20 cellular contexts compared by ENCODE assay signal in the genomic region with DNA sequence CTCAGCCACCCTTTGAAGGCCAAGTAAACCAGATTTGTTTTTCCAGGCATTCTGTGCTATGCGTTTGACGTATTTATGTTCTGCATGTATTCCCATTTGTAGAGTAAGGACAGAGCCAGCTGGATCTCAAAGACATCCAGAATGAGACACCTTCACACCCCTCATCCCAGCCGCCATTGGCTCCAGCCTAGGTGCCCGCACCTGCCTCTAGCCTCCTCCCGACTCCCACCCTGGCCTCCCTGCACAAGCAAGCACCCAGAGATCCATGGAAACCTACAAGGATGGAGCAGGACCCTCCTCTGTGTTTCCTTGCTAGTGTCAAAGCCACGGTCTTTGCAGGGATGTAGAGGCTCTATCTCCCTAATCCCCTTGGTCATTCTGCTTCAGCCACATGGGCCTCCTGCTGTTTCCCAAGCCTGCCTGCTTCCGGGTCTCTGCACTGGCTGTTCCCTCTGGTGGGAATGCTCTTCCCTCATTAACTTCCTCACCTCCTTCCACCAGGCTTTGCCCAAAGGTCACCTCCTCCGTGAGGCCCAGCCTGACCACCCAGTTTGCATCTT. TPM values are rescaled to one million over a fixed set of nuclear protein-coding genes. Genes with fewer than 3 reads are reported as not detected.
DNase-seq lines count a peak whose midpoint lies in the region; ATAC-seq and TF ChIP-seq lines count a peak whose summit lies in the region.
"Had no signal": no experiment of that assay in that cellular context is flagged by ENCODE, and none has a peak within 500 bp of the region (broad histone marks: within the 10 kb centered on the region; RNA-seq: fewer than 3 reads in every experiment).

No MANE protein-coding gene starts in this region.

- H3K4me1 Mint-ChIP-seq in MCF 10A (ENCODE audit: insufficient read depth, unreplicated experiment): peaks cover 34% of the 10 kb centered on the region
- H3K4me1 Mint-ChIP-seq: CD14-positive monocyte had no signal

- TF ChIP-seq EP300 in tibial nerve (IDR thresholded peaks at IDR 0.05): no peak

- H3K27ac Mint-ChIP-seq in MCF 10A (ENCODE audit: low read depth, unreplicated experiment): peak overlapping the region; percentile 95
- H3K27ac Mint-ChIP-seq: CD14-positive monocyte had no signal

- no peak for TF ChIP-seq CTCF in MCF 10A (IDR thresholded peaks at IDR 0.05; ENCODE audit: unreplicated experiment)
- no peak for TF ChIP-seq CTCF in mammary epithelial cell (conservative IDR thresholded peaks at IDR 0.05 in 1 of 2, IDR thresholded peaks at IDR 0.05 in 1 of 2; ENCODE audit: extremely low read depth in 1 of 2, insufficient read depth in 1 of 2, low read depth in 1 of 2, low read length in 2 of 2)
- TF ChIP-seq CTCF in psoas muscle (IDR thresholded peaks at IDR 0.05): no peak
- no peak for TF ChIP-seq CTCF in tibial nerve (IDR thresholded peaks at IDR 0.05)

- POLR2A ChIA-PET in MCF 10A (lab: Yijun Ruan, JAX): interaction anchor here (1.0 to 2.2 kb wide), 7 partner anchors 11 to 199 kb away, joined by 3 to 5 read pairs (median 4); a partner anchor contains a TSS

- H2AFZ ChIP-seq in mammary epithelial cell (ENCODE audit: low read depth, low read length): no peak overlapping the region

- CTCF ChIA-PET in MCF 10A (lab: Yijun Ruan, JAX) (interaction anchor here (1.0 to 1.3 kb wide), 2 partner anchors 121 to 298 kb away, joined by 3 to 5 read pairs; no protein-coding TSS in a partner anchor), mammary epithelial cell (lab: Charles Lee; ENCODE audit: low non-redundant PET) (no interaction called here)

- H3K9me3 ChIP-seq in mammary epithelial cell (replicated peaks; ENCODE audit: insufficient read depth, low read length) (no peaks in the 10 kb centered on the region), psoas muscle (no peaks in the 10 kb centered on the region), tibial nerve (no peaks in the 10 kb centered on the region)
- H3K9me3 ChIP-seq: BE2C had no signal

- intact Hi-C loops in MCF 10A (cut with micrococcal nuclease): no loop called here
- intact Hi-C loops in mammary epithelial cell (cut with micrococcal nuclease): no loop called here
- intact Hi-C loops in psoas muscle (cut with DNase I): loop anchor here in 1 of 2 donors (5.0 kb wide), 1 partner anchor 65 kb away; no protein-coding TSS in a partner anchor

- peaks cover 9% of the 10 kb centered on the region for H3K4me1 ChIP-seq in mammary epithelial cell (ENCODE audit: insufficient read depth, low read length)
- H3K4me1 ChIP-seq in psoas muscle: peaks cover 61% of the 10 kb centered on the region
- H3K4me1 ChIP-seq in tibial nerve: peaks cover 0 to 35% (median 2%) of the 10 kb centered on the region in 4 donors
- H3K4me1 ChIP-seq: BE2C had no signal

- TF ChIP-seq POLR2A in tibial nerve (IDR thresholded peaks at IDR 0.05): no peak

- no peaks in the 10 kb centered on the region for H3K9me3 Mint-ChIP-seq in MCF 10A (ENCODE audit: unreplicated experiment)
- H3K9me3 Mint-ChIP-seq: CD14-positive monocyte had no signal

- DNase-seq in MCF 10A (ENCODE audit: unreplicated experiment) (no peak), mammary epithelial cell (no peak), psoas muscle (peak in 1 of 2 donors; percentile 60), tibial nerve (ENCODE audit: low spot score in 2 of 2) (no peak), hippocampal formation (lab: John Stamatoyannopoulos, UW) (no peak), NCI-H1436 (lab: John Stamatoyannopoulos, UW) (no peak)
- DNase-seq: ACHN, BE2C, Karpas-422, NCI-H1105, NCI-H2029, NCI-H446, NCI-H524 treated with DMSO at 0.1 percent for 48 hours, NCI-H774, SHP77 treated with DMSO at 0.1 percent for 48 hours had no signal

- no peak overlapping the region for H3K9ac ChIP-seq in mammary epithelial cell (ENCODE audit: insufficient read depth, low read length)

- H3K27me3 ChIP-seq in mammary epithelial cell (ENCODE audit: insufficient read depth, low read length): no peaks in the 10 kb centered on the region
- H3K27me3 ChIP-seq in psoas muscle (ENCODE audit: insufficient read depth in 3 of 3, low read length in 2 of 3): no peaks in the 10 kb centered on the region
- H3K27me3 ChIP-seq in tibial nerve: no peaks in the 10 kb centered on the region
- H3K27me3 ChIP-seq: BE2C had no signal

- H3K27ac ChIP-seq in mammary epithelial cell (ENCODE audit: insufficient read depth, low read depth, low read length): no peak overlapping the region
- peak overlapping the region; percentile 4 for H3K27ac ChIP-seq in cingulate gyrus (ENCODE audit: low read depth, low read length)
- H3K27ac ChIP-seq in psoas muscle: peak overlapping the region; percentile 90
- H3K27ac ChIP-seq in tibial nerve: peak overlapping the region; percentile 30 to 91 (median 52)
- H3K27ac ChIP-seq: 22Rv1, SK-N-MC had no signal

- 94% methylated on average over 8 of the region's 8 CpGs for WGBS in mammary epithelial cell (ENCODE audit: low coverage, missing lambda C conversion rate)
- 68 to 83% (median 74%) methylated on average over 8 of the region's 8 CpGs for WGBS in psoas muscle, 3 donors
- 80 to 84% methylated on average over 8 of the region's 8 CpGs for WGBS in tibial nerve, 2 donors

- in situ Hi-C loops in mammary epithelial cell (cut with MboI; ENCODE audit: low sequenced_read_pairs in 2 of 2): no loop called here

- no peaks in the 10 kb centered on the region for H4K20me1 ChIP-seq in mammary epithelial cell (ENCODE audit: insufficient read depth, low read length)

- no peak overlapping the region for H3K4me2 ChIP-seq in mammary epithelial cell (ENCODE audit: insufficient read depth, low read depth, low read length)

- H3K36me3 ChIP-seq in mammary epithelial cell (ENCODE audit: insufficient read depth, low read length) (no peaks in the 10 kb centered on the region), psoas muscle (ENCODE audit: insufficient read depth in 1 of 2, low read depth in 1 of 2) (peaks cover 0 to 52% of the 10 kb centered on the region in 2 donors), tibial nerve (peaks cover 0 to 14% (median 0%) of the 10 kb centered on the region in 3 donors)
- H3K36me3 ChIP-seq: BE2C had no signal

- peak overlapping the region; percentile 15 for H3K4me3 Mint-ChIP-seq in MCF 10A (ENCODE audit: unreplicated experiment)
- H3K4me3 Mint-ChIP-seq: CD14-positive monocyte had no signal

- H3K79me2 ChIP-seq in mammary epithelial cell (ENCODE audit: insufficient read depth, low read length): no peaks in the 10 kb centered on the region

- BruUV-seq in MCF 10A (replicated peaks; lab: Mats Ljungman, UMichigan): TSS peak; percentile 99
- no TSS peak for BruUV-seq in mammary epithelial cell (replicated peaks; lab: Mats Ljungman, UMichigan)

- H3K27me3 Mint-ChIP-seq in MCF 10A (ENCODE audit: insufficient read depth, unreplicated experiment): peaks cover 12% of the 10 kb centered on the region

- no peak overlapping the region for H3K4me3 ChIP-seq in mammary epithelial cell (replicated peaks in 1 of 3; ENCODE audit: insufficient read depth in 1 of 3, low read depth in 2 of 3, low read length in 3 of 3)
- H3K4me3 ChIP-seq in psoas muscle: no peak overlapping the region
- no peak overlapping the region for H3K4me3 ChIP-seq in tibial nerve
- H3K4me3 ChIP-seq: SK-N-MC had no signal

- ATAC-seq in psoas muscle: peak in 1 of 4 donors; percentile 0
- ATAC-seq in esophagus mucosa: no peak

- H3K36me3 Mint-ChIP-seq in MCF 10A (ENCODE audit: insufficient read depth, unreplicated experiment): peaks cover 17% of the 10 kb centered on the region
- H3K36me3 Mint-ChIP-seq: CD14-positive monocyte had no signal

- dilution Hi-C loops in mammary epithelial cell (cut with HindIII; ENCODE audit: low sequenced_read_pairs): loop anchor here (5.0 kb wide), 1 partner anchor 350 kb away; no protein-coding TSS in a partner anchor

RNA-seq across cellular contexts. Expression of a gene that starts 56.7 kb away (rescaled TPM):
- total RNA-seq in MCF 10A (2022) (5.3 and 5.4 TPM in 2 replicates), mammary epithelial cell (under 1 TPM; 0.28 to 0.67 TPM), psoas muscle (100 to 1,000 TPM; 127 to 956 (median 461) TPM), tibial nerve (100 to 1,000 TPM in 1 of 4 donors, 10 to 100 TPM in 3; 29.1 to 125 (median 41.7) TPM), esophagus mucosa (20.1 TPM)
- polyA plus RNA-seq in mammary epithelial cell (0.87 TPM), psoas muscle (100 to 1,000 TPM in 2 of 3 donors, 10 to 100 TPM in 1; 82.2 to 295 (median 123) TPM)
- polyA minus RNA-seq in mammary epithelial cell: 3.9 TPM
- polyA plus RNA-seq: CD14-positive monocyte had no signal
